Comparison of ENCODE assay signal across 9 cellular contexts in the genomic region with DNA sequence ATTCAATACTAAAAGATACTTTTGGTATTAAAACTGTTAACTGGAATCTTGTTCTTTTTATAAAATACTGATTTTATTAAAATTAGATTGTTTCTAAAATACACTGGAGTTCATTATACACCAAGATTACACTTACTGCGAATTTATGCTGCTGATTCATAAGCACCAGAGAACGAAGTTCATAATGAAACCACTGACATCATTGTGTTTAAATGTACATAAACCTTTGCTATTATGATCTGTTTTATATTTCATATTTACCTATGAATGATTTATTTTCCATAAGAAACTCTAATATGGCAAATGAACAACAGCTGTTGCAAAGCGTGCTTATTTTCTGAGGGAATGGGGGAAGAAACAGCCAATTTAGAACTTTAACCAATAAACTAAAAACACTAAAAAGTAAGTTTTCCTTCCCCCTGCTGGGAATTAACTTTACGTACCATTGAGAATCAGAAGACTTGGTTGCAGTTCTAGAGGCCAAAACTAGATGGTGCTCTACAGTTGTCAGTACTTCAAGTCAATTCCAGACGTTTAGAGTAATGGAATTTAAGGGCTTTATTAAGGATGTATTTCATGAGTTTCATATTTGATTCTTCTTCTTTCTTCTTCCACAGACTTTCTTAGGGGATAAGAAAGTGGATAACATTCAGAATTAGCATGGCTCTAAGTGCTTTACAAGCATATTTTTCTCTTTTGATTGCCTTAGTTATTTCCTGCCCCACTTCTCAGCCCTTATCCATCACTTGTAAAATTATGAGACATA. TPM values are rescaled to one million over a fixed set of nuclear protein-coding genes. Genes with fewer than 3 reads are reported as not detected.
DNase-seq lines count a peak whose midpoint lies in the region; ATAC-seq, FAIRE-seq and TF ChIP-seq lines count a peak whose summit lies in the region.
"Had no signal": no experiment of that assay in that cellular context is flagged by ENCODE, and none has a peak within 500 bp of the region (broad histone marks: within the 10 kb centered on the region; RNA-seq: fewer than 3 reads in every experiment).

No MANE protein-coding gene starts in this region.

- no peak for FAIRE-seq in bronchial epithelial cell (lab: Jason Lieb, UNC)

- H3K27me3 ChIP-seq in bronchial epithelial cell (ENCODE audit: control insufficient read depth, insufficient read depth, low read length) (no peaks in the 10 kb centered on the region), lower lobe of right lung (ENCODE audit: low read depth) (peaks cover 3% of the 10 kb centered on the region)
- H3K27me3 ChIP-seq: BLaER1 treated with 17β-estradiol and CSF1 and Interleukin-3, amounts not matched to agents 10 nM and 100 nM had no signal

- peak; percentile 64 for TF ChIP-seq CTCF in bronchial epithelial cell (IDR thresholded peaks at IDR 0.05; ENCODE audit: insufficient read depth, low read length, severe bottlenecking)
- TF ChIP-seq CTCF in lower lobe of right lung (IDR thresholded peaks at IDR 0.05) = peak; percentile 77

- no peaks in the 10 kb centered on the region for H3K4me1 ChIP-seq in lower lobe of right lung

- DNase-seq in NCI-H1417 (lab: John Stamatoyannopoulos, UW) (peak; percentile 7 to 69 (median 54)), NCI-H1417 treated with DMSO at 0.1 percent for 48 hours (lab: John Stamatoyannopoulos, UW) (no peak), NCI-H82 (lab: John Stamatoyannopoulos, UW) (peak; percentile 60), bronchial epithelial cell (ENCODE audit: low read depth) (peak; percentile 78), lower lobe of right lung (no peak)
- DNase-seq in stimulated activated naive CD4-positive, alpha-beta T cell treated with Interleukin-2 at 50 U/mL for 16 hours (lab: John Stamatoyannopoulos, UW) = no peak

- H3K27ac ChIP-seq in lower lobe of right lung = no peak overlapping the region
- H3K27ac ChIP-seq: BLaER1 treated with 17β-estradiol and CSF1 and Interleukin-3, amounts not matched to agents 10 nM and 100 nM had no signal

- H3K36me3 ChIP-seq in bronchial epithelial cell (ENCODE audit: control insufficient read depth, insufficient read depth, low read length) (no peaks in the 10 kb centered on the region), lower lobe of right lung (no peaks in the 10 kb centered on the region)
- H3K36me3 ChIP-seq: BLaER1 treated with 17β-estradiol and CSF1 and Interleukin-3, amounts not matched to agents 10 nM and 100 nM had no signal

- H3K9me3 ChIP-seq in lower lobe of right lung = no peaks in the 10 kb centered on the region
- H3K9me3 ChIP-seq: BLaER1 treated with 17β-estradiol and CSF1 and Interleukin-3, amounts not matched to agents 10 nM and 100 nM had no signal

- intact Hi-C loops in lower lobe of right lung (cut with DNase I) = no loop called here

- no peak overlapping the region for H3K4me3 ChIP-seq in bronchial epithelial cell (ENCODE audit: low read depth, low read length)
- H3K4me3 ChIP-seq in lower lobe of right lung = no peak overlapping the region
- H3K4me3 ChIP-seq: BLaER1 treated with 17β-estradiol and CSF1 and Interleukin-3, amounts not matched to agents 10 nM and 100 nM had no signal

- ATAC-seq in GM19397 (IDR thresholded peaks at IDR 0.05; ENCODE audit: unreplicated experiment) (peak; percentile 76), HG03354 (IDR thresholded peaks at IDR 0.05; ENCODE audit: poor library complexity, severe bottlenecking, unreplicated experiment) (peak; percentile 85), lower lobe of right lung (peak in 1 of 2 donors; percentile 70)

RNA-seq across cellular contexts. Expression of a gene that starts 30.8 kb away (rescaled TPM):
- total RNA-seq in bronchial epithelial cell = not detected in 2 replicates
- not detected for total RNA-seq in lower lobe of right lung

RNA-seq across cellular contexts. Expression of a gene that starts 38.8 kb away (rescaled TPM):
- 13.3 and 17.6 TPM in 2 replicates for total RNA-seq in bronchial epithelial cell
- 68.0 TPM for total RNA-seq in lower lobe of right lung

Comparison
In these comparisons a context has a peak if more than half of its experiments do, and no peak if none do; other contexts are left out.
1. DNase-seq: peak in NCI-H1417 (3 of 3), NCI-H82 (single experiment) and bronchial epithelial cell (single experiment); none in NCI-H1417 treated with DMSO at 0.1 percent for 48 hours (single experiment), lower lobe of right lung (single experiment) and stimulated activated naive CD4-positive, alpha-beta T cell treated with Interleukin-2 at 50 U/mL for 16 hours (single experiment).